In the genomic region with DNA sequence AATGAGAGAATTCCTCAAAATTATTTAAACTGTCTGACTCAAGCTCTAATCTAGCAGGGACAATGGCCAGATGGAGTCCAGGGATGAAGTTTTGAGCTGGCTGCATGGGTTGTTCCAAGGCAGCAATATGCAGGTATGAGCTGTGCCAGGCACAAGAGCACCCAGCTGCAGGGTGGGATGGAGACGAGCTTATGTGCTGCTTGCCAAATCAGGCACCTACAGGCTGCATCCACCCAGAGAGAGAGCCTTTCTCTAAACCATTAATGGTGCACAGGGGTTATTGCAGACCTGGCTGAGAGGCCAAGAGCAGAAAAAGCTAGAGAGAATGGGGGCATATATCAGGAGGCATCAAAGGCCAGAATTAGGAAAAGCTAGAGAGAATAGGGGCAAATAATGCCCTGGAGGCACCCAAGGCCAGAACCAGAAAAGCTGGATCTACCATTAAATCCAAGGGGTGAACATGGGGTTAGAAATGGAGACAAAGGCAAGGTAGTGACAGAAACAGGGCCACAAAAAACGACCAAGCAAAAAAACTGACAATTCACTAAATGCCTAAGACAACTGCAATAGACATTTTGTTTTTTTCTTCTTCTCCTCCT, we compare ENCODE assay signal across 15 cellular contexts. TPM values are rescaled to one million over a fixed set of nuclear protein-coding genes. Genes with fewer than 3 reads are reported as not detected.
DNase-seq lines count a peak whose midpoint lies in the region; ATAC-seq and TF ChIP-seq lines count a peak whose summit lies in the region.
"Had no signal": no experiment of that assay in that cellular context is flagged by ENCODE, and none has a peak within 500 bp of the region (broad histone marks: within the 10 kb centered on the region; RNA-seq: fewer than 3 reads in every experiment).

No MANE protein-coding gene starts in this region.

- H3K4me1 ChIP-seq in H9 (ENCODE audit: insufficient read depth, low read length): no peaks in the 10 kb centered on the region

- peaks cover 6% of the 10 kb centered on the region for H3K9me3 Mint-ChIP-seq in activated naive CD4-positive, alpha-beta T cell treated with anti-CD3 and anti-CD28 coated beads, Interleukin-2, amount 50 U/mL, for 24 hours
- H3K9me3 Mint-ChIP-seq in activated T-helper 1 cell treated with anti-CD3 and anti-CD28 coated beads, Interleukin-12 subunit alpha, Interleukin-12 subunit beta, Interleukin-2, Interleukin-4 antibody, amounts not matched to agents 30 ng/mL and 10 ng/mL and 1 ng/mL, durations not matched to agents 14 hours and 24 hours and 36 hours: peaks cover 16% of the 10 kb centered on the region
- H3K9me3 Mint-ChIP-seq in H9: peaks cover 13 to 20% of the 10 kb centered on the region in 2 experiments

- ATAC-seq in HG03342 (IDR thresholded peaks at IDR 0.05; ENCODE audit: unreplicated experiment): no peak

- H2AK5ac ChIP-seq in H9 (ENCODE audit: insufficient read length, low read length): no peak overlapping the region

- intact Hi-C loops in activated T-helper 1 cell treated with anti-CD3 and anti-CD28 coated beads, Interleukin-12 subunit alpha, Interleukin-12 subunit beta, Interleukin-2, Interleukin-4 antibody, amounts not matched to agents 30 ng/mL and 10 ng/mL and 1 ng/mL, durations not matched to agents 14 hours and 24 hours and 36 hours (cut with micrococcal nuclease): loop anchor here (1.0 to 10.0 kb wide), 3 partner anchors 209 to 715 kb away; no protein-coding TSS in a partner anchor

- peaks cover 81% of the 10 kb centered on the region for H3K4me1 Mint-ChIP-seq in activated naive CD4-positive, alpha-beta T cell treated with anti-CD3 and anti-CD28 coated beads, Interleukin-2, amount 50 U/mL, for 24 hours
- peaks cover 52% of the 10 kb centered on the region for H3K4me1 Mint-ChIP-seq in activated T-helper 1 cell treated with anti-CD3 and anti-CD28 coated beads, Interleukin-12 subunit alpha, Interleukin-12 subunit beta, Interleukin-2, Interleukin-4 antibody, amounts not matched to agents 30 ng/mL and 10 ng/mL and 1 ng/mL, durations not matched to agents 14 hours and 24 hours and 36 hours (ENCODE audit: low read depth)
- peaks cover 0 to 2% of the 10 kb centered on the region in 2 experiments; a peak in 1 of 4 replicates for H3K4me1 Mint-ChIP-seq in H9

- H4K91ac ChIP-seq in H9 (ENCODE audit: insufficient read length, low read depth, low read length): no peak overlapping the region

- no peak overlapping the region for H4K5ac ChIP-seq in H9 (ENCODE audit: insufficient read length, low read depth, low read length)

- no peaks in the 10 kb centered on the region for H3K23me2 ChIP-seq in H9 (ENCODE audit: insufficient read length, low read depth, low read length, poor library complexity, severe bottlenecking)

- H3K18ac ChIP-seq in H9 (ENCODE audit: insufficient read length, low read depth, low read length): no peak overlapping the region

- no peak overlapping the region; the same call in 1 of the 2 replicates for H3K14ac ChIP-seq in H9 (ENCODE audit: insufficient read depth, low read length)

- no peak overlapping the region for H2AFZ ChIP-seq in H9 (ENCODE audit: low read length)

- TF ChIP-seq CTCF in H9 (conservative IDR thresholded peaks at IDR 0.05): no peak

- H3K27me3 ChIP-seq in H9 (ENCODE audit: insufficient read depth, low read length): no peaks in the 10 kb centered on the region
- H3K27me3 ChIP-seq: body of pancreas, SJSA1 had no signal

- no CpG with 5 or more reads among the region's 2 CpGs for WGBS in H9 (ENCODE audit: extremely low coverage, insufficient read length, low lambda C conversion rate)

- H3K23ac ChIP-seq in H9 (ENCODE audit: insufficient read length, low read depth, low read length): no peak overlapping the region

- no peaks in the 10 kb centered on the region for H4K20me1 ChIP-seq in H9 (ENCODE audit: control insufficient read depth, insufficient read depth, insufficient read length)

- H3K4me3 Mint-ChIP-seq in activated naive CD4-positive, alpha-beta T cell treated with anti-CD3 and anti-CD28 coated beads, Interleukin-2, amount 50 U/mL, for 24 hours: peak overlapping the region; percentile 66
- no peak overlapping the region for H3K4me3 Mint-ChIP-seq in activated T-helper 1 cell treated with anti-CD3 and anti-CD28 coated beads, Interleukin-12 subunit alpha, Interleukin-12 subunit beta, Interleukin-2, Interleukin-4 antibody, amounts not matched to agents 30 ng/mL and 10 ng/mL and 1 ng/mL, durations not matched to agents 14 hours and 24 hours and 36 hours
- no peak overlapping the region for H3K4me3 Mint-ChIP-seq in H9

- no peak for DNase-seq in activated naive CD4-positive, alpha-beta T cell treated with anti-CD3 and anti-CD28 coated beads, Interleukin-2, amount 50 U/mL, for 16 hours
- no peak for DNase-seq in activated T-helper 1 cell treated with anti-CD3 and anti-CD28 coated beads, Interleukin-12 subunit alpha, Interleukin-12 subunit beta, Interleukin-2, Interleukin-4 antibody, amounts not matched to agents 30 ng/mL and 10 ng/mL and 1 ng/mL, durations not matched to agents 14 hours and 24 hours and 36 hours (ENCODE audit: low spot score)
- DNase-seq in left kidney (ENCODE audit: low read depth, low spot score) (peak; percentile 30), ureter (ENCODE audit: low spot score) (peak; percentile 19), H9 (no peak), NCI-H774 (lab: John Stamatoyannopoulos, UW) (no peak)
- DNase-seq: body of pancreas; stimulated activated CD4-positive, alpha-beta T cell treated with anti-CD3 and anti-CD28 coated beads, Interleukin-15, amount 100 ng/mL, for 24 hours; tibial artery had no signal

- peaks cover 8% of the 10 kb centered on the region for H3K36me3 Mint-ChIP-seq in activated naive CD4-positive, alpha-beta T cell treated with anti-CD3 and anti-CD28 coated beads, Interleukin-2, amount 50 U/mL, for 24 hours
- H3K36me3 Mint-ChIP-seq in activated T-helper 1 cell treated with anti-CD3 and anti-CD28 coated beads, Interleukin-12 subunit alpha, Interleukin-12 subunit beta, Interleukin-2, Interleukin-4 antibody, amounts not matched to agents 30 ng/mL and 10 ng/mL and 1 ng/mL, durations not matched to agents 14 hours and 24 hours and 36 hours (ENCODE audit: low read depth): peaks cover 6% of the 10 kb centered on the region
- H3K36me3 Mint-ChIP-seq in H9 (ENCODE audit: insufficient read depth in 1 of 3, low read depth in 3 of 3): peaks cover 2 to 19% (median 3%) of the 10 kb centered on the region in 3 experiments

- no peak overlapping the region for H4K8ac ChIP-seq in H9 (replicated peaks; ENCODE audit: insufficient read length, low read depth, low read length)

- no peak overlapping the region for H3T11ph ChIP-seq in H9 (ENCODE audit: low read length)

- no peak overlapping the region for H2BK5ac ChIP-seq in H9 (ENCODE audit: insufficient read length, low read length)

- H3K79me1 ChIP-seq in H9 (ENCODE audit: insufficient read depth, low read depth, low read length, poor library complexity, severe bottlenecking): no peaks in the 10 kb centered on the region

- H3K27me3 Mint-ChIP-seq in activated naive CD4-positive, alpha-beta T cell treated with anti-CD3 and anti-CD28 coated beads, Interleukin-2, amount 50 U/mL, for 24 hours: no peaks in the 10 kb centered on the region
- H3K27me3 Mint-ChIP-seq in activated T-helper 1 cell treated with anti-CD3 and anti-CD28 coated beads, Interleukin-12 subunit alpha, Interleukin-12 subunit beta, Interleukin-2, Interleukin-4 antibody, amounts not matched to agents 30 ng/mL and 10 ng/mL and 1 ng/mL, durations not matched to agents 14 hours and 24 hours and 36 hours (ENCODE audit: insufficient read depth): peaks cover 19% of the 10 kb centered on the region
- H3K27me3 Mint-ChIP-seq in H9 (ENCODE audit: low read depth): peaks cover 17% of the 10 kb centered on the region

- H2BK20ac ChIP-seq in H9 (ENCODE audit: low read depth, low read length, poor library complexity, severe bottlenecking): no peak overlapping the region

- H3K4me2 ChIP-seq in H9 (ENCODE audit: insufficient read depth, insufficient read length, low read length): no peak overlapping the region

- H3K27ac Mint-ChIP-seq in activated naive CD4-positive, alpha-beta T cell treated with anti-CD3 and anti-CD28 coated beads, Interleukin-2, amount 50 U/mL, for 24 hours: peak overlapping the region; percentile 48
- H3K27ac Mint-ChIP-seq in activated T-helper 1 cell treated with anti-CD3 and anti-CD28 coated beads, Interleukin-12 subunit alpha, Interleukin-12 subunit beta, Interleukin-2, Interleukin-4 antibody, amounts not matched to agents 30 ng/mL and 10 ng/mL and 1 ng/mL, durations not matched to agents 14 hours and 24 hours and 36 hours: peak overlapping the region; percentile 42
- no peak overlapping the region for H3K27ac Mint-ChIP-seq in H9
- H3K27ac Mint-ChIP-seq: progenitor cell of endocrine pancreas had no signal

- H2BK120ac ChIP-seq in H9 (ENCODE audit: low read depth, low read length, poor library complexity, severe bottlenecking): no peak overlapping the region

- H3K4ac ChIP-seq in H9 (ENCODE audit: low read depth, low read length): no peak overlapping the region

- H3K9ac ChIP-seq in H9 (ENCODE audit: extremely low read depth, insufficient read length, low read length): no peak overlapping the region

- H3K9me3 ChIP-seq in H9 (ENCODE audit: control insufficient read depth, low read depth, low read length): no peaks in the 10 kb centered on the region
- H3K9me3 ChIP-seq: body of pancreas, SJSA1, tibial artery had no signal

- no peak overlapping the region for H2BK12ac ChIP-seq in H9 (ENCODE audit: insufficient read length, low read depth, low read length)

- no peaks in the 10 kb centered on the region for H3K79me2 ChIP-seq in H9 (ENCODE audit: insufficient read depth, low read length)

- H2BK15ac ChIP-seq in H9 (ENCODE audit: low read depth, low read length): no peak overlapping the region

- no peak overlapping the region for H3K56ac ChIP-seq in H9 (ENCODE audit: insufficient read length, low read depth, low read length)

- no peak overlapping the region for H3K27ac ChIP-seq in H9 (ENCODE audit: insufficient read length, low read depth, low read length)
- H3K27ac ChIP-seq: body of pancreas, SJSA1, tibial artery, VCaP had no signal

RNA-seq across cellular contexts. Expression of gene KRT33A, which starts 11.0 kb away (rescaled TPM):
- not detected in 2 replicates for total RNA-seq in activated T-helper 1 cell treated with anti-CD3 and anti-CD28 coated beads, Interleukin-12 subunit alpha, Interleukin-12 subunit beta, Interleukin-2, Interleukin-4 antibody, amounts not matched to agents 30 ng/mL and 10 ng/mL and 1 ng/mL, durations not matched to agents 14 hours and 24 hours and 36 hours
- total RNA-seq in ureter (not detected), H9 (2021) (not detected in 2 replicates)
- total RNA-seq: body of pancreas, Daoy, progenitor cell of endocrine pancreas, SJSA1 had no signal

RNA-seq across cellular contexts. Expression of gene KRTAP17-1, which starts 24.2 kb away (rescaled TPM):
- total RNA-seq in activated T-helper 1 cell treated with anti-CD3 and anti-CD28 coated beads, Interleukin-12 subunit alpha, Interleukin-12 subunit beta, Interleukin-2, Interleukin-4 antibody, amounts not matched to agents 30 ng/mL and 10 ng/mL and 1 ng/mL, durations not matched to agents 14 hours and 24 hours and 36 hours: not detected in 2 replicates
- total RNA-seq in ureter (not detected), H9 (2021) (not detected in 2 replicates)
- total RNA-seq: body of pancreas, Daoy, progenitor cell of endocrine pancreas, SJSA1 had no signal

RNA-seq across cellular contexts. Expression of gene KRT33B, which starts 29.9 kb away (rescaled TPM):
- not detected in 2 replicates for total RNA-seq in activated T-helper 1 cell treated with anti-CD3 and anti-CD28 coated beads, Interleukin-12 subunit alpha, Interleukin-12 subunit beta, Interleukin-2, Interleukin-4 antibody, amounts not matched to agents 30 ng/mL and 10 ng/mL and 1 ng/mL, durations not matched to agents 14 hours and 24 hours and 36 hours
- not detected for total RNA-seq in ureter
- not detected in 2 replicates for total RNA-seq in H9 (2021)
- total RNA-seq: body of pancreas, Daoy, progenitor cell of endocrine pancreas had no signal

RNA-seq across cellular contexts. Expression of gene KRTAP16-1, which starts 30.6 kb away (rescaled TPM):
- total RNA-seq in activated T-helper 1 cell treated with anti-CD3 and anti-CD28 coated beads, Interleukin-12 subunit alpha, Interleukin-12 subunit beta, Interleukin-2, Interleukin-4 antibody, amounts not matched to agents 30 ng/mL and 10 ng/mL and 1 ng/mL, durations not matched to agents 14 hours and 24 hours and 36 hours: not detected in 2 replicates
- total RNA-seq in ureter (not detected), H9 (2021) (not detected in 2 replicates)
- total RNA-seq: body of pancreas, Daoy, progenitor cell of endocrine pancreas, SJSA1 had no signal

RNA-seq across cellular contexts. Expression of gene KRTAP29-1, which starts 37.0 kb away (rescaled TPM):
- total RNA-seq in activated T-helper 1 cell treated with anti-CD3 and anti-CD28 coated beads, Interleukin-12 subunit alpha, Interleukin-12 subunit beta, Interleukin-2, Interleukin-4 antibody, amounts not matched to agents 30 ng/mL and 10 ng/mL and 1 ng/mL, durations not matched to agents 14 hours and 24 hours and 36 hours: not detected in 2 replicates
- total RNA-seq in ureter (not detected), H9 (2021) (not detected in 2 replicates)
- total RNA-seq: body of pancreas, Daoy, progenitor cell of endocrine pancreas, SJSA1 had no signal

Comparison
In these comparisons a context has a peak if more than half of its experiments do, and no peak if none do; other contexts are left out.
1. H3K27ac Mint-ChIP-seq: peak in activated naive CD4-positive, alpha-beta T cell treated with anti-CD3 and anti-CD28 coated beads, Interleukin-2, amount 50 U/mL, for 24 hours (single experiment) and activated T-helper 1 cell treated with anti-CD3 and anti-CD28 coated beads, Interleukin-12 subunit alpha, Interleukin-12 subunit beta, Interleukin-2, Interleukin-4 antibody, amounts not matched to agents 30 ng/mL and 10 ng/mL and 1 ng/mL, durations not matched to agents 14 hours and 24 hours and 36 hours (single experiment); none in H9 (0 of 3).
2. DNase-seq: peak in left kidney (single experiment) and ureter (single experiment); none in activated naive CD4-positive, alpha-beta T cell treated with anti-CD3 and anti-CD28 coated beads, Interleukin-2, amount 50 U/mL, for 16 hours (single experiment), activated T-helper 1 cell treated with anti-CD3 and anti-CD28 coated beads, Interleukin-12 subunit alpha, Interleukin-12 subunit beta, Interleukin-2, Interleukin-4 antibody, amounts not matched to agents 30 ng/mL and 10 ng/mL and 1 ng/mL, durations not matched to agents 14 hours and 24 hours and 36 hours (single experiment), H9 (single experiment) and NCI-H774 (single experiment).